11 cellular contexts compared by ENCODE assay signal in genomic region chr3:179840985-179841384, GRCh38.
A peak's percentile ranks its signal among the peaks of the same experiment; 100 is the strongest.
DNase-seq lines count a peak whose midpoint lies in the region; TF ChIP-seq lines count a peak whose summit lies in the region.
"Had no signal": no experiment of that assay in that cellular context is flagged by ENCODE, and none has a peak within 500 bp of the region (broad histone marks: within the 10 kb centered on the region; RNA-seq: fewer than 3 reads in every experiment).

No MANE protein-coding gene starts in this region.

- TF ChIP-seq EP300 in Ishikawa (IDR thresholded peaks at IDR 0.05; ENCODE audit: borderline replicate concordance), result no peak
- no peak for TF ChIP-seq EP300 in suprapubic skin (IDR thresholded peaks at IDR 0.05)

- no peak for TF ChIP-seq POLR2A in suprapubic skin (IDR thresholded peaks at IDR 0.05)

- no peaks in the 10 kb centered on the region for H3K4me1 ChIP-seq in suprapubic skin

- H3K36me3 ChIP-seq in kidney epithelial cell (ENCODE audit: control insufficient read depth, insufficient read depth, low read length), result no peaks in the 10 kb centered on the region
- H3K36me3 ChIP-seq in suprapubic skin, result no peaks in the 10 kb centered on the region

- H3K27ac ChIP-seq in suprapubic skin, result no peak overlapping the region

- in situ Hi-C loops in astrocyte of the spinal cord (cut with HindIII; ENCODE audit: low sequenced_read_pairs), result no loop called here

- no peak overlapping the region for H3K4me3 Mint-ChIP-seq in activated T-helper 1 cell treated with anti-CD3 and anti-CD28 coated beads, Interleukin-12 subunit alpha, Interleukin-12 subunit beta, Interleukin-2, Interleukin-4 antibody, amounts not matched to agents 30 ng/mL and 10 ng/mL and 1 ng/mL, durations not matched to agents 14 hours and 24 hours and 36 hours

- TF ChIP-seq CTCF in astrocyte of the spinal cord (IDR thresholded peaks at IDR 0.05; ENCODE audit: low read depth, low read length) (no peak), kidney epithelial cell (IDR thresholded peaks at IDR 0.05; ENCODE audit: insufficient read depth, low read length, poor library complexity, severe bottlenecking) (no peak), suprapubic skin (IDR thresholded peaks at IDR 0.05) (no peak)

- H3K27me3 ChIP-seq in kidney epithelial cell (ENCODE audit: control insufficient read depth, insufficient read depth, low read length) (no peaks in the 10 kb centered on the region), suprapubic skin (no peaks in the 10 kb centered on the region)

- no peak overlapping the region for H3K4me3 ChIP-seq in astrocyte of the spinal cord (ENCODE audit: low read depth, low read length)
- H3K4me3 ChIP-seq in kidney epithelial cell (ENCODE audit: low read depth, low read length), result no peak overlapping the region
- no peak overlapping the region for H3K4me3 ChIP-seq in suprapubic skin

- H3K9me3 ChIP-seq in suprapubic skin, result no peaks in the 10 kb centered on the region

- no peaks in the 10 kb centered on the region for H3K4me1 Mint-ChIP-seq in activated T-helper 1 cell treated with anti-CD3 and anti-CD28 coated beads, Interleukin-12 subunit alpha, Interleukin-12 subunit beta, Interleukin-2, Interleukin-4 antibody, amounts not matched to agents 30 ng/mL and 10 ng/mL and 1 ng/mL, durations not matched to agents 14 hours and 24 hours and 36 hours (ENCODE audit: low read depth)

- H3K36me3 Mint-ChIP-seq in activated T-helper 1 cell treated with anti-CD3 and anti-CD28 coated beads, Interleukin-12 subunit alpha, Interleukin-12 subunit beta, Interleukin-2, Interleukin-4 antibody, amounts not matched to agents 30 ng/mL and 10 ng/mL and 1 ng/mL, durations not matched to agents 14 hours and 24 hours and 36 hours (ENCODE audit: low read depth), result no peaks in the 10 kb centered on the region

- H3K27me3 Mint-ChIP-seq in activated T-helper 1 cell treated with anti-CD3 and anti-CD28 coated beads, Interleukin-12 subunit alpha, Interleukin-12 subunit beta, Interleukin-2, Interleukin-4 antibody, amounts not matched to agents 30 ng/mL and 10 ng/mL and 1 ng/mL, durations not matched to agents 14 hours and 24 hours and 36 hours (ENCODE audit: insufficient read depth), result peaks cover 6% of the 10 kb centered on the region

- intact Hi-C loops in activated T-helper 1 cell treated with anti-CD3 and anti-CD28 coated beads, Interleukin-12 subunit alpha, Interleukin-12 subunit beta, Interleukin-2, Interleukin-4 antibody, amounts not matched to agents 30 ng/mL and 10 ng/mL and 1 ng/mL, durations not matched to agents 14 hours and 24 hours and 36 hours (cut with micrococcal nuclease), result no loop called here

- H3K27ac Mint-ChIP-seq in activated T-helper 1 cell treated with anti-CD3 and anti-CD28 coated beads, Interleukin-12 subunit alpha, Interleukin-12 subunit beta, Interleukin-2, Interleukin-4 antibody, amounts not matched to agents 30 ng/mL and 10 ng/mL and 1 ng/mL, durations not matched to agents 14 hours and 24 hours and 36 hours, result no peak overlapping the region

- TF ChIP-seq RAD21 in Ishikawa (IDR thresholded peaks at IDR 0.05; ENCODE audit: low read depth), result no peak

- no peaks in the 10 kb centered on the region for H3K9me3 Mint-ChIP-seq in activated T-helper 1 cell treated with anti-CD3 and anti-CD28 coated beads, Interleukin-12 subunit alpha, Interleukin-12 subunit beta, Interleukin-2, Interleukin-4 antibody, amounts not matched to agents 30 ng/mL and 10 ng/mL and 1 ng/mL, durations not matched to agents 14 hours and 24 hours and 36 hours

- 42% methylated on average over 7 of the region's 7 CpGs for WGBS in suprapubic skin

- DNase-seq in AG20443 (ENCODE audit: low spot score) (peak; percentile 18), astrocyte of the spinal cord (ENCODE audit: low read depth, low spot score) (peak; percentile 62), kidney epithelial cell (ENCODE audit: low read depth) (peak; percentile 54), suprapubic skin (ENCODE audit: low spot score in 2 of 2) (no peak), cerebellum (ENCODE audit: low spot score) (no peak)
- DNase-seq in activated effector memory CD4-positive, alpha-beta T cell treated with Interleukin-2 at 50 U/mL for 16 hours, result no peak
- no peak for DNase-seq in activated T-helper 1 cell treated with anti-CD3 and anti-CD28 coated beads, Interleukin-12 subunit alpha, Interleukin-12 subunit beta, Interleukin-2, Interleukin-4 antibody, amounts not matched to agents 30 ng/mL and 10 ng/mL and 1 ng/mL, durations not matched to agents 14 hours and 24 hours and 36 hours (ENCODE audit: low spot score)
- DNase-seq: NCI-H446 treated with DMSO at 0.1 percent for 48 hours; stimulated activated CD4-positive, alpha-beta T cell treated with anti-CD3 and anti-CD28 coated beads, Interleukin-4, amount 100 ng/mL, for 4 hours; stimulated activated naive CD8-positive, alpha-beta T cell treated with anti-CD3 and anti-CD28 coated beads, Interleukin-15, Interleukin-2, amounts not matched to agents 100 U/mL and 50 U/mL, for 24 hours had no signal

TF ChIP-seq in Ishikawa, 13 proteins besides CTCF, POLR2A, EP300 and RAD21:
- TF ChIP-seq TEAD4 (IDR thresholded peaks at IDR 0.05) (peak; percentile 74), CEBPB (IDR thresholded peaks at IDR 0.05) (no peak), YY1 (IDR thresholded peaks at IDR 0.05; ENCODE audit: low read depth) (no peak), FOXM1 (IDR thresholded peaks at IDR 0.05; ENCODE audit: borderline replicate concordance, low read depth) (no peak), TAF1 (IDR thresholded peaks at IDR 0.05; ENCODE audit: low read depth) (no peak), ZBTB7A (IDR thresholded peaks at IDR 0.05; ENCODE audit: low read depth) (0 out of 2 replicates have a peak, but pooled peaks have one; percentile 43), CREB1 (IDR thresholded peaks at IDR 0.05; ENCODE audit: low read depth) (no peak), NFIC (IDR thresholded peaks at IDR 0.05) (peak; percentile 73)
TF ChIP-seq in Ishikawa: peak in this region for 3.

Comparison
In these comparisons a context has a peak if more than half of its experiments do, and no peak if none do; other contexts are left out.
1. DNase-seq: peak in AG20443 (single experiment), astrocyte of the spinal cord (single experiment) and kidney epithelial cell (single experiment); none in suprapubic skin (0 of 2), activated effector memory CD4-positive, alpha-beta T cell treated with Interleukin-2 at 50 U/mL for 16 hours (single experiment), activated T-helper 1 cell treated with anti-CD3 and anti-CD28 coated beads, Interleukin-12 subunit alpha, Interleukin-12 subunit beta, Interleukin-2, Interleukin-4 antibody, amounts not matched to agents 30 ng/mL and 10 ng/mL and 1 ng/mL, durations not matched to agents 14 hours and 24 hours and 36 hours (single experiment) and cerebellum (single experiment).